Comparison of ENCODE assay signal across 8 cellular contexts in genomic region chr15:31303434-31304073, GRCh38. TPM values are rescaled to one million over a fixed set of nuclear protein-coding genes. Genes with fewer than 3 reads are reported as not detected.
DNase-seq lines count a peak whose midpoint lies in the region; ATAC-seq and TF ChIP-seq lines count a peak whose summit lies in the region.

No MANE protein-coding gene starts in this region.

- DNase-seq in GM03348 (ENCODE audit: low spot score): peak; percentile 39
- peak; percentile 63 for DNase-seq in Karpas-422
- no peak for DNase-seq in dorsolateral prefrontal cortex
- no peak for DNase-seq in NCI-H524 (lab: John Stamatoyannopoulos, UW)
- no peak for DNase-seq in coronary artery (ENCODE audit: low spot score)

- peak overlapping the region; percentile 91 for H3K4me2 ChIP-seq in Karpas-422 (ENCODE audit: low read depth, low read length, poor library complexity, severe bottlenecking)

- H3K79me2 ChIP-seq in Karpas-422 (ENCODE audit: low read length): no peaks in the 10 kb centered on the region

- intact Hi-C loops in dorsolateral prefrontal cortex (cut with DNase I): no loop called here

- no peaks in the 10 kb centered on the region for H3K27me3 ChIP-seq in Karpas-422 (ENCODE audit: low read length)
- H3K27me3 ChIP-seq in dorsolateral prefrontal cortex: no peaks in the 10 kb centered on the region
- H3K27me3 ChIP-seq in mucosa of stomach (ENCODE audit: control insufficient read depth, insufficient read depth, low read length): peaks cover 4% of the 10 kb centered on the region

- H3K9ac ChIP-seq in Karpas-422 (ENCODE audit: low read length): peak overlapping the region; percentile 70
- H3K9ac ChIP-seq in mucosa of stomach (ENCODE audit: low read length): peak overlapping the region; percentile 35

- H3K9me3 ChIP-seq in Karpas-422 (ENCODE audit: low read length) (no peaks in the 10 kb centered on the region), mucosa of stomach (ENCODE audit: control insufficient read depth, low read length) (no peaks in the 10 kb centered on the region)

- H3K4me3 ChIP-seq in Karpas-422 (ENCODE audit: low read length): peak overlapping the region; percentile 35; the same call in 1 of the 2 replicates
- no peak overlapping the region for H3K4me3 ChIP-seq in dorsolateral prefrontal cortex
- no peak overlapping the region for H3K4me3 ChIP-seq in mucosa of stomach (ENCODE audit: low read length)
- no peak overlapping the region for H3K4me3 ChIP-seq in coronary artery

- peak overlapping the region; percentile 97 for H3K27ac ChIP-seq in Karpas-422 (ENCODE audit: low read length)
- peak overlapping the region in 55 of 59 donors; percentile 39 to 99 (median 94) for H3K27ac ChIP-seq in dorsolateral prefrontal cortex
- no peak overlapping the region for H3K27ac ChIP-seq in coronary artery

- H2AFZ ChIP-seq in Karpas-422 (ENCODE audit: low read length): no peak overlapping the region

- H3K36me3 ChIP-seq in Karpas-422 (ENCODE audit: insufficient read depth, low read length) (no peaks in the 10 kb centered on the region), mucosa of stomach (ENCODE audit: control insufficient read depth, insufficient read depth, low read length) (no peaks in the 10 kb centered on the region)

- no peaks in the 10 kb centered on the region for H3K9me2 ChIP-seq in Karpas-422 (replicated peaks; ENCODE audit: insufficient read depth, low read length)

- ATAC-seq in GM18517 (IDR thresholded peaks at IDR 0.05; ENCODE audit: unreplicated experiment) (no peak), HG02840 (IDR thresholded peaks at IDR 0.05; ENCODE audit: low FRiP score, unreplicated experiment) (no peak)

- no peaks in the 10 kb centered on the region for H4K20me1 ChIP-seq in Karpas-422 (ENCODE audit: insufficient read depth, low read depth, low read length)

- peaks cover 95% of the 10 kb centered on the region for H3K4me1 ChIP-seq in Karpas-422 (ENCODE audit: low read length)
- H3K4me1 ChIP-seq in mucosa of stomach (ENCODE audit: control insufficient read depth, insufficient read depth, low read length): peaks cover 80% of the 10 kb centered on the region

- peak in 1 of 56 donors; percentile 4 for TF ChIP-seq CTCF in dorsolateral prefrontal cortex (IDR thresholded peaks at IDR 0.05 in 54 of 56, conservative IDR thresholded peaks at IDR 0.05 in 2 of 56; ENCODE audit: low read depth in 1 of 56, partially characterized antibody in 56 of 56)
- no peak for TF ChIP-seq CTCF in coronary artery (IDR thresholded peaks at IDR 0.05)

RNA-seq across cellular contexts. Expression of gene KLF13, which starts 23.1 kb away (rescaled TPM):
- total RNA-seq in Karpas-422 (2014; rRNA removed; shearing (Covaris generic); ENCODE audit: low replicate concordance): 32.9 and 38.8 TPM in 2 replicates
- 100 to 1,000 TPM in 101 of 120 experiments, 10 to 100 TPM in 19; 73.4 to 179 (median 116) TPM for total RNA-seq in dorsolateral prefrontal cortex

Comparison
In these comparisons a context has a peak if more than half of its experiments do, and no peak if none do; other contexts are left out.
1. DNase-seq: peak in GM03348 (single experiment) and Karpas-422 (single experiment); none in dorsolateral prefrontal cortex (0 of 10), NCI-H524 (0 of 2) and coronary artery (single experiment).
2. H3K27ac ChIP-seq: peak in Karpas-422 (single experiment) and dorsolateral prefrontal cortex (55 of 59); none in coronary artery (0 of 2).